In the genomic region with DNA sequence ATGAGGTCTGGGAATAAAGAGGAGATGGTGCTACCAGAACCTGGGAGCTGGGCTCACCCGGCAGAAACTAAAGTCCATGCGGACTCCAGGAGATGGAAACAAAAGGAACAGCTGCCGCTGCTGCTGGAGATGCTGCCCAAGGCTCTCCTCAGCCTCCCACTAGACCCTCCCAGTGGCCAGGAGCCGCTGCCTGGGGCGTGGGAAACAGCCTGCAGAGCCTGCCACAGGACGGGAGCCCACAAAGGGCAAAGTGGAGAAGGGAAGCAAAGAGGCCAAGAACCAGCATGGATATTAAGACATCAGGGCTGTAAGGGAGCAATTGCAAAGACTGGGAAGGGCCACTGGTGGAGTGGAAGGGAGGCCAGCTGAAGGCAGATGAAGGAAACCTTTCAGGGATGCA, we compare ENCODE assay signal across 19 cellular contexts.
A peak's percentile ranks its signal among the peaks of the same experiment; 100 is the strongest.
DNase-seq lines count a peak whose midpoint lies in the region; ATAC-seq, FAIRE-seq and TF ChIP-seq lines count a peak whose summit lies in the region.
"Had no signal": no experiment of that assay in that cellular context is flagged by ENCODE, and none has a peak within 500 bp of the region (broad histone marks: within the 10 kb centered on the region; RNA-seq: fewer than 3 reads in every experiment).

No MANE protein-coding gene starts in this region.

- H3K9me3 Mint-ChIP-seq in activated naive CD8-positive, alpha-beta T cell treated with anti-CD3 and anti-CD28 coated beads, Interleukin-2, amount 10 ng/mL, durations not matched to agents 7 days and 5 days: peaks cover 12% of the 10 kb centered on the region
- H3K9me3 Mint-ChIP-seq in activated naive CD8-positive, alpha-beta T cell treated with anti-CD3 and anti-CD28 coated beads for 36 hours: peaks cover 13% of the 10 kb centered on the region
- no peaks in the 10 kb centered on the region for H3K9me3 Mint-ChIP-seq in glutamatergic neuron (ENCODE audit: unreplicated experiment)
- H3K9me3 Mint-ChIP-seq in Caco-2 (ENCODE audit: unreplicated experiment): no peaks in the 10 kb centered on the region

- peaks cover 14% of the 10 kb centered on the region for H3K36me3 Mint-ChIP-seq in activated naive CD8-positive, alpha-beta T cell treated with anti-CD3 and anti-CD28 coated beads, Interleukin-2, amount 10 ng/mL, durations not matched to agents 7 days and 5 days
- peaks cover 8% of the 10 kb centered on the region for H3K36me3 Mint-ChIP-seq in activated naive CD8-positive, alpha-beta T cell treated with anti-CD3 and anti-CD28 coated beads for 36 hours
- H3K36me3 Mint-ChIP-seq in glutamatergic neuron (ENCODE audit: unreplicated experiment): peaks cover 11% of the 10 kb centered on the region
- H3K36me3 Mint-ChIP-seq in Caco-2 (ENCODE audit: insufficient read depth, unreplicated experiment): no peaks in the 10 kb centered on the region

- peak overlapping the region; percentile 62 for H3K27ac Mint-ChIP-seq in activated naive CD8-positive, alpha-beta T cell treated with anti-CD3 and anti-CD28 coated beads, Interleukin-2, amount 10 ng/mL, durations not matched to agents 7 days and 5 days
- H3K27ac Mint-ChIP-seq in activated naive CD8-positive, alpha-beta T cell treated with anti-CD3 and anti-CD28 coated beads for 36 hours: no peak overlapping the region
- H3K27ac Mint-ChIP-seq in glutamatergic neuron (ENCODE audit: unreplicated experiment): peak overlapping the region; percentile 28
- H3K27ac Mint-ChIP-seq in Caco-2 (ENCODE audit: unreplicated experiment): no peak overlapping the region

- TF ChIP-seq CTCF in glutamatergic neuron (IDR thresholded peaks at IDR 0.05; ENCODE audit: partially characterized antibody, unreplicated experiment): no peak
- no peak for TF ChIP-seq CTCF in Caco-2 (IDR thresholded peaks at IDR 0.05; ENCODE audit: insufficient read depth in 1 of 2, low read depth in 1 of 2, low read length in 1 of 2, severe bottlenecking in 1 of 2, unreplicated experiment in 1 of 2)

- DNase-seq in activated naive CD8-positive, alpha-beta T cell treated with anti-CD3 and anti-CD28 coated beads, Interleukin-2, amount 10 ng/mL, durations not matched to agents 7 days and 5 days: no peak
- no peak for DNase-seq in activated naive CD8-positive, alpha-beta T cell treated with anti-CD3 and anti-CD28 coated beads for 36 hours
- DNase-seq in SK-N-DZ (ENCODE audit: low spot score) (peak; percentile 62), glutamatergic neuron (no peak), H54 (ENCODE audit: insufficient read length, low spot score) (no peak), Caco-2 (no peak)
- DNase-seq: C1 segment of cervical spinal cord, GOT3, HCEC 1CT, IMR-90, MM.1S, NCI-H2029, NCI-H446, NCI-H524 treated with DMSO at 0.1 percent for 48 hours, NCI-H774 had no signal

- no peaks in the 10 kb centered on the region for H3K27me3 Mint-ChIP-seq in activated naive CD8-positive, alpha-beta T cell treated with anti-CD3 and anti-CD28 coated beads, Interleukin-2, amount 10 ng/mL, durations not matched to agents 7 days and 5 days
- H3K27me3 Mint-ChIP-seq in activated naive CD8-positive, alpha-beta T cell treated with anti-CD3 and anti-CD28 coated beads for 36 hours: no peaks in the 10 kb centered on the region
- H3K27me3 Mint-ChIP-seq in glutamatergic neuron (ENCODE audit: unreplicated experiment) (no peaks in the 10 kb centered on the region), Caco-2 (ENCODE audit: insufficient read depth, unreplicated experiment) (no peaks in the 10 kb centered on the region)

- no peaks in the 10 kb centered on the region for H3K9me3 ChIP-seq in Caco-2

- H3K4me1 Mint-ChIP-seq in activated naive CD8-positive, alpha-beta T cell treated with anti-CD3 and anti-CD28 coated beads, Interleukin-2, amount 10 ng/mL, durations not matched to agents 7 days and 5 days: peaks cover 36% of the 10 kb centered on the region
- peaks cover 62% of the 10 kb centered on the region for H3K4me1 Mint-ChIP-seq in activated naive CD8-positive, alpha-beta T cell treated with anti-CD3 and anti-CD28 coated beads for 36 hours
- peaks cover 16% of the 10 kb centered on the region for H3K4me1 Mint-ChIP-seq in glutamatergic neuron (ENCODE audit: low read depth, unreplicated experiment)
- no peaks in the 10 kb centered on the region for H3K4me1 Mint-ChIP-seq in Caco-2 (ENCODE audit: low read depth, unreplicated experiment)

- TF ChIP-seq POLR2A in H54 (IDR thresholded peaks at IDR 0.05; ENCODE audit: low read depth, low read length): no peak

- no peak for FAIRE-seq in H54 (lab: Jason Lieb, UNC)
- FAIRE-seq: D721Med, G401.6, RCC 7860 had no signal

- BruUV-seq in Caco-2 (replicated peaks; lab: Mats Ljungman, UMichigan): no TSS peak

- H3K27me3 ChIP-seq in Caco-2 (replicated peaks; ENCODE audit: control insufficient read depth, insufficient read depth, low read length): no peaks in the 10 kb centered on the region

- POLR2A ChIA-PET in activated naive CD8-positive, alpha-beta T cell treated with anti-CD3 and anti-CD28 coated beads, Interleukin-2, amount 10 ng/mL, durations not matched to agents 7 days and 5 days (lab: Charles Lee): interaction anchor here (1.1 kb wide), 1 partner anchor 127 kb away, joined by 3 read pairs; no protein-coding TSS in a partner anchor
- POLR2A ChIA-PET in Caco-2 (lab: Charles Lee): no interaction called here

- H3K4me3 Mint-ChIP-seq in activated naive CD8-positive, alpha-beta T cell treated with anti-CD3 and anti-CD28 coated beads, Interleukin-2, amount 10 ng/mL, durations not matched to agents 7 days and 5 days: no peak overlapping the region
- no peak overlapping the region for H3K4me3 Mint-ChIP-seq in activated naive CD8-positive, alpha-beta T cell treated with anti-CD3 and anti-CD28 coated beads for 36 hours
- H3K4me3 Mint-ChIP-seq in glutamatergic neuron (ENCODE audit: unreplicated experiment) (peak overlapping the region; percentile 25), Caco-2 (ENCODE audit: unreplicated experiment) (no peak overlapping the region)

- no peaks in the 10 kb centered on the region for H3K4me1 ChIP-seq in Caco-2

- intact Hi-C loops in Caco-2 (cut with micrococcal nuclease; ENCODE audit: unreplicated experiment): no loop called here

- H3K4me3 ChIP-seq in Caco-2 (ENCODE audit: low read depth, low read length): no peak overlapping the region

- H3K36me3 ChIP-seq in Caco-2 (ENCODE audit: control insufficient read depth, insufficient read depth, low read length): no peaks in the 10 kb centered on the region

- CTCF ChIA-PET in Caco-2 (lab: Charles Lee): no interaction called here

- ATAC-seq in activated naive CD8-positive, alpha-beta T cell treated with anti-CD3 and anti-CD28 coated beads, Interleukin-2, amount 10 ng/mL, durations not matched to agents 7 days and 5 days (ENCODE audit: low read depth): no peak
- ATAC-seq in GM21786 (IDR thresholded peaks at IDR 0.05; ENCODE audit: unreplicated experiment): no peak

Comparison
In these comparisons a context has a peak if more than half of its experiments do, and no peak if none do; other contexts are left out.
1. H3K27ac Mint-ChIP-seq: peak in activated naive CD8-positive, alpha-beta T cell treated with anti-CD3 and anti-CD28 coated beads, Interleukin-2, amount 10 ng/mL, durations not matched to agents 7 days and 5 days (single experiment) and glutamatergic neuron (single experiment); none in activated naive CD8-positive, alpha-beta T cell treated with anti-CD3 and anti-CD28 coated beads for 36 hours (single experiment) and Caco-2 (single experiment).